Comparison of ENCODE assay signal across 1 cellular context in the genomic region with DNA sequence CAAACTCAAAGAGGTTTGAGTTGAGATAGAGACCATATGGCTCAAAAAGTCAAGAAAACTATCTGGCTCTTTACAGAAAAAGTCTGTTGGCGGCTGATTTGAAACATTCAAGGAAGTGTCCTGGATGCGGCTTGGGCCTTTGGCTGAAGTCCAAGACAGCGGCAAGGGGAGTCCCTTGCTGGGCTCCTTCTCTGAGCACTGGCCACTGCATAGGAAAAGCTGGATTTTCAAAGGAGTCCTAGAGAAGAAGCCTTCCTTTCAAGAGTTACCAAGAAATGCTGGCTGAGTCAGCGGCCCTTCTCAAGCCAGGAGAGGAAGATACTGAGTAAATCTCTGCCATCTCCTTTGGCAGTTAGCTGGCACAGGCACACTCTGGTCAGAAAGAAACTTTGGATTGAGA.
A peak's percentile ranks its signal among the peaks of the same experiment; 100 is the strongest.
TF ChIP-seq lines count a peak whose summit lies in the region.

No MANE protein-coding gene starts in this region.

TF ChIP-seq in K562, 482 proteins besides CTCF, POLR2A, EP300 and RAD21:
- TF ChIP-seq ZNF217 (CRISPR knock-in tag; IDR thresholded peaks at IDR 0.05), result no peak
- TF ChIP-seq RBM25 (IDR thresholded peaks at IDR 0.05; ENCODE audit: low read depth, low read length, severe bottlenecking), result no peak
- TF ChIP-seq ZNF24 (IDR thresholded peaks at IDR 0.05), result no peak
- no peak for TF ChIP-seq MAFF (IDR thresholded peaks at IDR 0.05; ENCODE audit: low read length)
- peak; percentile 56 for TF ChIP-seq NFIC (IDR thresholded peaks at IDR 0.05)
- TF ChIP-seq TEAD4 (IDR thresholded peaks at IDR 0.05; ENCODE audit: low read length), result peak; percentile 59; the same call in 1 of the 2 replicates
- no peak for TF ChIP-seq TEAD4 (CRISPR knock-in tag; IDR thresholded peaks at IDR 0.05; ENCODE audit: borderline replicate concordance)
- 0 out of 2 replicates have a peak, but pooled peaks have one; percentile 32 for TF ChIP-seq ARID1B (IDR thresholded peaks at IDR 0.05)
- TF ChIP-seq ZNF184 (CRISPR knock-in tag; IDR thresholded peaks at IDR 0.05), result no peak
- no peak for TF ChIP-seq RUNX1 (IDR thresholded peaks at IDR 0.05; ENCODE audit: low read depth)
- TF ChIP-seq ETS1 (conservative IDR thresholded peaks at IDR 0.05; ENCODE audit: control insufficient read depth, low read depth, low read length), result no peak
- TF ChIP-seq ZNF316 (IDR thresholded peaks at IDR 0.05), result no peak
- peak; percentile 40 for TF ChIP-seq CBFA2T2 (conservative IDR thresholded peaks at IDR 0.05)
- no peak for TF ChIP-seq CCNT2 (IDR thresholded peaks at IDR 0.05; ENCODE audit: borderline replicate concordance, extremely low read depth, insufficient read length, low read depth, low read length)
- peak; percentile 61 for TF ChIP-seq CBFA2T3 (IDR thresholded peaks at IDR 0.05)
- no peak for TF ChIP-seq TAF9B (IDR thresholded peaks at IDR 0.05; ENCODE audit: partially characterized antibody)
- peak; percentile 60 for TF ChIP-seq TCF3 (CRISPR knock-in tag; IDR thresholded peaks at IDR 0.05)
- TF ChIP-seq BMI1 (IDR thresholded peaks at IDR 0.05; ENCODE audit: low read length), result no peak
- TF ChIP-seq TCF7L2 (IDR thresholded peaks at IDR 0.05; ENCODE audit: low read depth, low read length), result no peak
- TF ChIP-seq TAL1 (IDR thresholded peaks at IDR 0.05), result peak; percentile 63; the same call in 1 of the 2 replicates
